ENCODE assay signal across 17 cellular contexts in the genomic region with DNA sequence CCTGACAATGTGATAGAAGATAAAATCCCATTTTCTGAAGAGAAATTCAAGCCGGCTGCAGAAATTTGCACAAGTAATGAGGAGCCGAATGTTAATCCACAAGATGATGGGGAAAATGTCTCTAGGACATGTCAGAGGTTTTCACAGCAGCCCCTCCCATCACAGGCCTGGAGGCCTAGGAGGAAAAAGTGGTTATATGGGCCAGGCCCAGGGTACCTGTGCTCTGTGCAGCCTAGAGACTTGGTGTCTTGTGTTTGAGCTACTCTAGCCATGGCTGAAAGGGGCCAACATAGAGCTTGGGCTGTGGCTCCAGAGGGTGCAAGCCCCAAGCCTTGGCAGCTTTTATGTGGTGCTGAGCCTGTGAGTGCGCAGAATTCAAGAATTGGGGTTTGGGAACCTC. TPM values are rescaled to one million over a fixed set of nuclear protein-coding genes. Genes with fewer than 3 reads are reported as not detected.
A peak's percentile ranks its signal among the peaks of the same experiment; 100 is the strongest.
DNase-seq lines count a peak whose midpoint lies in the region; ATAC-seq and TF ChIP-seq lines count a peak whose summit lies in the region.
"Had no signal": no experiment of that assay in that cellular context is flagged by ENCODE, and none has a peak within 500 bp of the region (broad histone marks: within the 10 kb centered on the region; RNA-seq: fewer than 3 reads in every experiment).

No MANE protein-coding gene starts in this region.

- no peaks in the 10 kb centered on the region for H3K79me2 ChIP-seq in neural progenitor cell (ENCODE audit: low read depth)

- no peak overlapping the region for H2AFZ ChIP-seq in neural progenitor cell (replicated peaks)

- DNase-seq in activated CD8-positive, alpha-beta memory T cell treated with anti-CD3 and anti-CD28 coated beads, Interleukin-2, amount 50 U/mL, for 48 hours, result peak; percentile 6
- DNase-seq in activated CD8-positive, alpha-beta memory T cell treated with anti-CD3 and anti-CD28 coated beads, Interleukin-2, amount 10 ng/mL, durations not matched to agents 7 days and 5 days, result no peak
- DNase-seq in islet precursor cell, result peak; percentile 14
- no peak for DNase-seq in neural progenitor cell (ENCODE audit: low spot score)
- DNase-seq in NOMO-1 treated with DMSO at 0.1 percent for 48 hours (lab: John Stamatoyannopoulos, UW; ENCODE audit: unreplicated experiment), result no peak
- no peak for DNase-seq in brain microvascular endothelial cell
- DNase-seq: 8988T; Caco-2; CD4-positive, CD25-positive, alpha-beta regulatory T cell; DMS153; DND-41; GOT3; HCEC 1CT had no signal

- H3K4me3 ChIP-seq in HEK293 (ENCODE audit: low read depth, low read length) (no peak overlapping the region), neural progenitor cell (no peak overlapping the region), brain microvascular endothelial cell (ENCODE audit: low read depth, low read length) (no peak overlapping the region)

- H3K9me3 ChIP-seq in HEK293 (ENCODE audit: control insufficient read depth, insufficient read depth, low read depth, low read length), result no peaks in the 10 kb centered on the region; the same call in 1 of the 2 replicates
- peaks cover 4% of the 10 kb centered on the region for H3K9me3 ChIP-seq in neural progenitor cell (ENCODE audit: low read depth)

- no peak overlapping the region for H3K4me3 Mint-ChIP-seq in activated CD8-positive, alpha-beta memory T cell treated with anti-CD3 and anti-CD28 coated beads, Interleukin-2, amount 10 ng/mL, durations not matched to agents 7 days and 5 days
- H3K4me3 Mint-ChIP-seq in neural progenitor cell, result no peak overlapping the region
- H3K4me3 Mint-ChIP-seq: CD4-positive, CD25-positive, alpha-beta regulatory T cell; CD8-positive, alpha-beta T cell had no signal

- H4K20me1 ChIP-seq in neural progenitor cell (ENCODE audit: low read depth), result no peaks in the 10 kb centered on the region

- peaks cover 28% of the 10 kb centered on the region for H3K27me3 ChIP-seq in neural progenitor cell
- no peaks in the 10 kb centered on the region for H3K27me3 ChIP-seq in brain microvascular endothelial cell (replicated peaks)

- H3K4me1 ChIP-seq in HEK293 (ENCODE audit: control insufficient read depth, insufficient read depth, low read length) (peaks cover 8% of the 10 kb centered on the region; the same call in 1 of the 2 replicates), neural progenitor cell (no peaks in the 10 kb centered on the region)
- H3K4me1 ChIP-seq: Caco-2 had no signal

- H3F3A ChIP-seq in neural progenitor cell (ENCODE audit: low read depth), result no peaks in the 10 kb centered on the region

- POLR2A ChIA-PET in HEK293 (lab: Yijun Ruan, JAX), result no interaction called here

- H3K27ac ChIP-seq in HEK293 (ENCODE audit: extremely low read depth, low read depth, low read length) (no peak overlapping the region), neural progenitor cell (no peak overlapping the region), brain microvascular endothelial cell (no peak overlapping the region)
- H3K27ac ChIP-seq: C4-2B had no signal

- no peak overlapping the region for H3K27ac Mint-ChIP-seq in activated CD8-positive, alpha-beta memory T cell treated with anti-CD3 and anti-CD28 coated beads, Interleukin-2, amount 10 ng/mL, durations not matched to agents 7 days and 5 days
- no peak overlapping the region for H3K27ac Mint-ChIP-seq in neural progenitor cell
- H3K27ac Mint-ChIP-seq: CD4-positive, CD25-positive, alpha-beta regulatory T cell; CD8-positive, alpha-beta T cell had no signal

- no peak overlapping the region for H3K9ac ChIP-seq in neural progenitor cell

- peaks cover 7% of the 10 kb centered on the region for H3K9me3 Mint-ChIP-seq in activated CD8-positive, alpha-beta memory T cell treated with anti-CD3 and anti-CD28 coated beads, Interleukin-2, amount 10 ng/mL, durations not matched to agents 7 days and 5 days (ENCODE audit: low read depth)
- peaks cover 22% of the 10 kb centered on the region for H3K9me3 Mint-ChIP-seq in neural progenitor cell

- CTCF ChIA-PET in activated CD8-positive, alpha-beta memory T cell treated with anti-CD3 and anti-CD28 coated beads, Interleukin-2, amount 10 ng/mL, durations not matched to agents 7 days and 5 days (lab: Charles Lee), result interaction anchor here (1.1 kb wide), 1 partner anchor 48 kb away, joined by 4 read pairs; no protein-coding TSS in a partner anchor
- CTCF ChIA-PET in HEK293 (lab: Yijun Ruan, JAX), result no interaction called here

- no peaks in the 10 kb centered on the region for H3K4me1 Mint-ChIP-seq in activated CD8-positive, alpha-beta memory T cell treated with anti-CD3 and anti-CD28 coated beads, Interleukin-2, amount 10 ng/mL, durations not matched to agents 7 days and 5 days
- H3K4me1 Mint-ChIP-seq in neural progenitor cell, result no peaks in the 10 kb centered on the region

- H3K4me2 ChIP-seq in neural progenitor cell, result no peak overlapping the region

- no peaks in the 10 kb centered on the region for H3K36me3 ChIP-seq in HEK293 (ENCODE audit: control insufficient read depth in 2 of 2, insufficient read depth in 1 of 2, low read length in 2 of 2)
- no peaks in the 10 kb centered on the region for H3K36me3 ChIP-seq in neural progenitor cell
- H3K36me3 ChIP-seq in brain microvascular endothelial cell (replicated peaks), result no peaks in the 10 kb centered on the region

- TF ChIP-seq CTCF in HEK293 (tag by site-specific recombination; IDR thresholded peaks at IDR 0.05) (no peak), neural progenitor cell (IDR thresholded peaks at IDR 0.05) (no peak), brain microvascular endothelial cell (IDR thresholded peaks at IDR 0.05; ENCODE audit: low read depth, low read length, missing control alignments) (no peak)

- no peak for ATAC-seq in activated CD8-positive, alpha-beta memory T cell treated with anti-CD3 and anti-CD28 coated beads, Interleukin-2, amount 10 ng/mL, durations not matched to agents 7 days and 5 days
- ATAC-seq: CD8-positive, alpha-beta T cell had no signal

- peaks cover 2% of the 10 kb centered on the region for H3K36me3 Mint-ChIP-seq in activated CD8-positive, alpha-beta memory T cell treated with anti-CD3 and anti-CD28 coated beads, Interleukin-2, amount 10 ng/mL, durations not matched to agents 7 days and 5 days
- H3K36me3 Mint-ChIP-seq in neural progenitor cell, result no peaks in the 10 kb centered on the region
- H3K36me3 Mint-ChIP-seq: CD4-positive, CD25-positive, alpha-beta regulatory T cell had no signal

- in situ Hi-C loops in brain microvascular endothelial cell (cut with HindIII; ENCODE audit: low pct_ligation_motif_present, low sequenced_read_pairs), result no loop called here

- H3K27me3 Mint-ChIP-seq in activated CD8-positive, alpha-beta memory T cell treated with anti-CD3 and anti-CD28 coated beads, Interleukin-2, amount 10 ng/mL, durations not matched to agents 7 days and 5 days, result peaks cover 45% of the 10 kb centered on the region
- H3K27me3 Mint-ChIP-seq in neural progenitor cell (ENCODE audit: insufficient read depth, low read depth), result peaks cover 10% of the 10 kb centered on the region

TF ChIP-seq in HEK293, 187 proteins besides CTCF, POLR2A, EP300 and RAD21 (continues in another document):
- peak; percentile 91 for TF ChIP-seq ZNF585B (tag by site-specific recombination; IDR thresholded peaks at IDR 0.05)
- no peak for TF ChIP-seq ZNF18 (tag by site-specific recombination; IDR thresholded peaks at IDR 0.05)
- TF ChIP-seq SETDB1 (IDR thresholded peaks at IDR 0.05; ENCODE audit: insufficient read length, low read length), result peak; percentile 42
- TF ChIP-seq, protein P1, sequence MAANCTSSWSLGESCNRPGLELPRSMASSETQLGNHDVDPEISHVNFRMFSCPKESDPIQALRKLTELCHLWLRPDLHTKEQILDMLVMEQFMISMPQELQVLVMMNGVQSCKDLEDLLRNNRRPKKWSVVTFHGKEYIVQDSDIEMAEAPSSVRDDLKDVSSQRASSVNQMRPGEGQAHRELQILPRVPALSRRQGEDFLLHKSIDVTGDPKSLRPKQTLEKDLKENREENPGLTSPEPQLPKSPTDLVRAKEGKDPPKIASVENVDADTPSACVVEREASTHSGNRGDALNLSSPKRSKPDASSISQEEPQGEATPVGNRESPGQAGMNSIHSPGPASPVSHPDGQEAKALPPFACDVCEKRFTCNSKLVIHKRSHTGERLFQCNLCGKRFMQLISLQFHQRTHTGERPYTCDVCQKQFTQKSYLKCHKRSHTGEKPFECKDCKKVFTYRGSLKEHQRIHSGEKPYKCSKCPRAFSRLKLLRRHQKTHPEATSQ (tag by site-specific recombination; IDR thresholded peaks at IDR 0.05), result no peak
- TF ChIP-seq ZNF548 (tag by site-specific recombination; IDR thresholded peaks at IDR 0.05), result no peak
- no peak for TF ChIP-seq ZEB2 (tag by site-specific recombination; IDR thresholded peaks at IDR 0.05)
- TF ChIP-seq ZSCAN30 (tag by site-specific recombination; IDR thresholded peaks at IDR 0.05), result no peak

RNA-seq across cellular contexts. Expression of gene LACRT, which starts 7.4 kb away (rescaled TPM):
- total RNA-seq in activated CD8-positive, alpha-beta memory T cell treated with anti-CD3 and anti-CD28 coated beads, Interleukin-2, amount 10 ng/mL, durations not matched to agents 7 days and 5 days, result not detected
- not detected in 2 replicates for total RNA-seq in neural progenitor cell (ENCODE audit: low replicate concordance)
- total RNA-seq: A673; Caco-2; CD4-positive, CD25-positive, alpha-beta regulatory T cell; CD8-positive, alpha-beta T cell had no signal

RNA-seq across cellular contexts. Expression of gene DCD, which starts 20.9 kb away (rescaled TPM):
- not detected for total RNA-seq in activated CD8-positive, alpha-beta memory T cell treated with anti-CD3 and anti-CD28 coated beads, Interleukin-2, amount 10 ng/mL, durations not matched to agents 7 days and 5 days
- total RNA-seq in neural progenitor cell (ENCODE audit: low replicate concordance), result not detected in 2 replicates
- total RNA-seq: A673; Caco-2; CD4-positive, CD25-positive, alpha-beta regulatory T cell; CD8-positive, alpha-beta T cell had no signal

RNA-seq across cellular contexts. Expression of gene PPP1R1A, which starts 38.8 kb away (rescaled TPM):
- total RNA-seq in activated CD8-positive, alpha-beta memory T cell treated with anti-CD3 and anti-CD28 coated beads, Interleukin-2, amount 10 ng/mL, durations not matched to agents 7 days and 5 days, result not detected
- total RNA-seq in neural progenitor cell (ENCODE audit: low replicate concordance), result 2.3 and 3.8 TPM in 2 replicates
- total RNA-seq: CD4-positive, CD25-positive, alpha-beta regulatory T cell; CD8-positive, alpha-beta T cell had no signal

Comparison
In these comparisons a context has a peak if more than half of its experiments do, and no peak if none do; other contexts are left out.
1. DNase-seq: peak in activated CD8-positive, alpha-beta memory T cell treated with anti-CD3 and anti-CD28 coated beads, Interleukin-2, amount 50 U/mL, for 48 hours (single experiment) and islet precursor cell (single experiment); none in activated CD8-positive, alpha-beta memory T cell treated with anti-CD3 and anti-CD28 coated beads, Interleukin-2, amount 10 ng/mL, durations not matched to agents 7 days and 5 days (single experiment), neural progenitor cell (single experiment), NOMO-1 treated with DMSO at 0.1 percent for 48 hours (single experiment) and brain microvascular endothelial cell (single experiment).